ENCODE assay signal across 8 cellular contexts in genomic region chr19:10701955-10702307, GRCh38. TPM values are rescaled to one million over a fixed set of nuclear protein-coding genes. Genes with fewer than 3 reads are reported as not detected.
DNase-seq lines count a peak whose midpoint lies in the region; ATAC-seq and TF ChIP-seq lines count a peak whose summit lies in the region.

No MANE protein-coding gene starts in this region.

- no peak overlapping the region for H3K27ac ChIP-seq in brain microvascular endothelial cell
- H3K27ac ChIP-seq in stomach smooth muscle (ENCODE audit: low read length): peak overlapping the region; percentile 46

- ATAC-seq in GM18870 (IDR thresholded peaks at IDR 0.05; ENCODE audit: unreplicated experiment): no peak

- H3K36me3 ChIP-seq in H7 (replicated peaks; ENCODE audit: control insufficient read depth, insufficient read depth, low read length) (no peaks in the 10 kb centered on the region), brain microvascular endothelial cell (replicated peaks) (no peaks in the 10 kb centered on the region), stomach smooth muscle (ENCODE audit: control insufficient read depth in 2 of 2, insufficient read depth in 2 of 2, low read length in 2 of 2) (no peaks in the 10 kb centered on the region)

- no peaks in the 10 kb centered on the region for H3K27me3 ChIP-seq in H7 (ENCODE audit: control insufficient read depth, insufficient read depth, low read length)
- no peaks in the 10 kb centered on the region for H3K27me3 ChIP-seq in brain microvascular endothelial cell (replicated peaks)
- no peaks in the 10 kb centered on the region for H3K27me3 ChIP-seq in stomach smooth muscle (ENCODE audit: control insufficient read depth in 1 of 2, insufficient read depth in 2 of 2, low read length in 2 of 2)

- in situ Hi-C loops in brain microvascular endothelial cell (cut with HindIII; ENCODE audit: low pct_ligation_motif_present, low sequenced_read_pairs): no loop called here

- H3K4me3 ChIP-seq in H7 (ENCODE audit: insufficient read depth, low read depth, low read length): peak overlapping the region; percentile 87
- H3K4me3 ChIP-seq in brain microvascular endothelial cell (ENCODE audit: low read depth, low read length): peak overlapping the region; percentile 99
- peak overlapping the region; percentile 93 to 98 for H3K4me3 ChIP-seq in stomach smooth muscle (ENCODE audit: low read length in 2 of 2)

- TF ChIP-seq CTCF in brain microvascular endothelial cell (IDR thresholded peaks at IDR 0.05; ENCODE audit: low read depth, low read length, missing control alignments): no peak

- H3K9me3 ChIP-seq in stomach smooth muscle (ENCODE audit: control insufficient read depth in 2 of 2, low read length in 2 of 2): no peaks in the 10 kb centered on the region

- H3K4me1 ChIP-seq in stomach smooth muscle (ENCODE audit: control insufficient read depth, insufficient read depth, low read length): peaks cover 14% of the 10 kb centered on the region

- peak overlapping the region; percentile 81 to 83 for H3K9ac ChIP-seq in stomach smooth muscle (ENCODE audit: low read length in 2 of 2)

- DNase-seq in ELF-1 (ENCODE audit: low read depth, low spot score) (peak; percentile 72), H7 (peak; percentile 85), NCI-H82 (lab: John Stamatoyannopoulos, UW) (peak; percentile 86), brain microvascular endothelial cell (no peak), left kidney (ENCODE audit: low read depth, low spot score) (peak; percentile 77), activated gamma-delta T cell (lab: John Stamatoyannopoulos, UW) (no peak)

RNA-seq across cellular contexts. Expression of gene QTRT1, which starts 0.7 kb away (rescaled TPM):
- 52.4 and 64.9 TPM in 2 replicates for total RNA-seq in H7 (2014; rRNA removed; shearing (Covaris generic))

RNA-seq across cellular contexts. Expression of gene DNM2, which starts 15.9 kb away (rescaled TPM):
- total RNA-seq in H7 (2014; rRNA removed; shearing (Covaris generic)): 77.6 and 89.9 TPM in 2 replicates

RNA-seq across cellular contexts. Expression of gene ILF3, which starts 47.8 kb away (rescaled TPM):
- total RNA-seq in H7 (2014; rRNA removed; shearing (Covaris generic)): 354 and 378 TPM in 2 replicates

Comparison
In these comparisons a context has a peak if more than half of its experiments do, and no peak if none do; other contexts are left out.
1. DNase-seq: peak in ELF-1 (single experiment), H7 (single experiment), NCI-H82 (single experiment) and left kidney (single experiment); none in brain microvascular endothelial cell (single experiment) and activated gamma-delta T cell (single experiment).
2. Peak in every context shown above with its lines, with median percentiles within 50 percentile points of each other: H3K4me3 ChIP-seq.